Comparison of ENCODE assay signal across 28 cellular contexts in genomic region chr11:117872420-117872961, GRCh38. TPM values are rescaled to one million over a fixed set of nuclear protein-coding genes. Genes with fewer than 3 reads are reported as not detected.
DNase-seq lines count a peak whose midpoint lies in the region; ATAC-seq and TF ChIP-seq lines count a peak whose summit lies in the region.
"Had no signal": no experiment of that assay in that cellular context is flagged by ENCODE, and none has a peak within 500 bp of the region (broad histone marks: within the 10 kb centered on the region; RNA-seq: fewer than 3 reads in every experiment).

No MANE protein-coding gene starts in this region.

- peaks cover 59% of the 10 kb centered on the region for H3K27me3 Mint-ChIP-seq in nephron progenitor cell (ENCODE audit: low read depth, poor library complexity)
- peaks cover 30 to 39% (median 31%) of the 10 kb centered on the region in 3 donors for H3K27me3 Mint-ChIP-seq in CD14-positive monocyte (ENCODE audit: low read depth in 3 of 3)

- H2AFZ ChIP-seq in Loucy (ENCODE audit: low read length) = no peak overlapping the region

- H3K4me3 ChIP-seq in Loucy (ENCODE audit: low read length, poor library complexity, severe bottlenecking) (no peak overlapping the region), esophagus muscularis mucosa (no peak overlapping the region), ascending aorta (no peak overlapping the region)
- H3K4me3 ChIP-seq: GM12878, smooth muscle cell had no signal

- H3K4me2 ChIP-seq in Loucy (ENCODE audit: low read depth, low read length, poor library complexity, severe bottlenecking) = peak overlapping the region; percentile 80
- H3K4me2 ChIP-seq: SK-N-SH, smooth muscle cell had no signal

- H3K36me3 Mint-ChIP-seq in nephron progenitor cell (ENCODE audit: low read depth) (no peaks in the 10 kb centered on the region), CD14-positive monocyte (peaks cover 4 to 16% of the 10 kb centered on the region in 2 donors)
- H3K36me3 Mint-ChIP-seq: CD4-positive, alpha-beta memory T cell had no signal

- H3K9me3 Mint-ChIP-seq in nephron progenitor cell (no peaks in the 10 kb centered on the region), CD14-positive monocyte (peaks cover 0 to 10% (median 7%) of the 10 kb centered on the region in 7 donors)
- H3K9me3 Mint-ChIP-seq: CD4-positive, alpha-beta memory T cell had no signal

- H3K27ac ChIP-seq in esophagus muscularis mucosa (replicated peaks in 1 of 4) = peak overlapping the region; percentile 44 to 81 (median 62)
- H3K27ac ChIP-seq in temporal lobe (ENCODE audit: low read depth, low read length) = peak overlapping the region; percentile 85
- H3K27ac ChIP-seq in ascending aorta = no peak overlapping the region
- H3K27ac ChIP-seq: foreskin keratinocyte had no signal

- H3K36me3 ChIP-seq in Loucy (ENCODE audit: insufficient read depth, low read length) (no peaks in the 10 kb centered on the region), esophagus muscularis mucosa (no peaks in the 10 kb centered on the region), ascending aorta (no peaks in the 10 kb centered on the region)

- peak overlapping the region; percentile 15 for H3K4me3 Mint-ChIP-seq in nephron progenitor cell
- no peak overlapping the region for H3K4me3 Mint-ChIP-seq in CD14-positive monocyte

- H4K20me1 ChIP-seq in Loucy (ENCODE audit: insufficient read depth, low read length, poor library complexity, severe bottlenecking) = no peaks in the 10 kb centered on the region

- WGBS in esophagus muscularis mucosa = 35% methylated on average over 11 of the region's 12 CpGs

- H3K4me1 ChIP-seq in Loucy (ENCODE audit: insufficient read depth, low read length, poor library complexity, severe bottlenecking) (peaks cover 45% of the 10 kb centered on the region), esophagus muscularis mucosa (peaks cover 59 to 92% (median 80%) of the 10 kb centered on the region in 4 donors), ascending aorta (no peaks in the 10 kb centered on the region)
- H3K4me1 ChIP-seq: foreskin keratinocyte had no signal

- no peak overlapping the region for H3K27ac Mint-ChIP-seq in nephron progenitor cell
- peak overlapping the region in 1 of 7 donors; percentile 17 for H3K27ac Mint-ChIP-seq in CD14-positive monocyte
- H3K27ac Mint-ChIP-seq: progenitor cell of endocrine pancreas had no signal

- H3K9me3 ChIP-seq in Loucy (ENCODE audit: insufficient read depth, low read depth, low read length) (no peaks in the 10 kb centered on the region), esophagus muscularis mucosa (no peaks in the 10 kb centered on the region), ascending aorta (no peaks in the 10 kb centered on the region)
- H3K9me3 ChIP-seq: SK-N-SH had no signal

- ATAC-seq in GM19463 (IDR thresholded peaks at IDR 0.05; ENCODE audit: unreplicated experiment) = no peak
- ATAC-seq: foreskin keratinocyte; naive thymus-derived CD8-positive, alpha-beta T cell had no signal

- intact Hi-C loops in esophagus muscularis mucosa (cut with DNase I) (no loop called here), CD14-positive monocyte (cut with micrococcal nuclease) (no loop called here), ascending aorta (cut with DNase I) (no loop called here)

- no peak for TF ChIP-seq POLR2A in esophagus muscularis mucosa (IDR thresholded peaks at IDR 0.05; ENCODE audit: low read depth)

- no peaks in the 10 kb centered on the region for H3F3A ChIP-seq in Loucy (ENCODE audit: low read depth)

- peak overlapping the region; percentile 45 for H3K9ac ChIP-seq in Loucy (ENCODE audit: low read depth, low read length, poor library complexity, severe bottlenecking)
- H3K9ac ChIP-seq: SK-N-SH had no signal

- TF ChIP-seq CTCF in Loucy (conservative IDR thresholded peaks at IDR 0.05; ENCODE audit: low read length) (no peak), esophagus muscularis mucosa (IDR thresholded peaks at IDR 0.05) (no peak), nephron progenitor cell (IDR thresholded peaks at IDR 0.05) (no peak), CD14-positive monocyte (IDR thresholded peaks at IDR 0.05) (no peak), ascending aorta (IDR thresholded peaks at IDR 0.05) (no peak)

- peaks cover 89% of the 10 kb centered on the region for H3K4me1 Mint-ChIP-seq in nephron progenitor cell
- peaks cover 67% of the 10 kb centered on the region for H3K4me1 Mint-ChIP-seq in CD14-positive monocyte

- no peak for TF ChIP-seq EP300 in esophagus muscularis mucosa (IDR thresholded peaks at IDR 0.05)

- DNase-seq in esophagus muscularis mucosa (ENCODE audit: extremely low spot score) (peak; percentile 91), nephron progenitor cell (no peak), CD14-positive monocyte (ENCODE audit: low spot score) (no peak), ascending aorta (ENCODE audit: low spot score in 2 of 2) (no peak), HuH-7 (ENCODE audit: low spot score) (no peak)
- DNase-seq: activated CD4-positive, alpha-beta T cell treated with anti-CD3 and anti-CD28 coated beads, Interleukin-2, amount 50 U/mL, for 48 hours; activated gamma-delta T cell; activated T-cell treated with anti-CD3 and anti-CD28 coated beads for 4 hours; DMS53; foreskin keratinocyte; islet precursor cell; KG1; mesenchymal stem cell; NCI-H187; NCI-H510A treated with DMSO at 0.1 percent for 48 hours; SK-N-SH; stimulated activated CD4-positive, alpha-beta T cell treated with anti-CD3 and anti-CD28 coated beads, Interleukin-4, amount 100 ng/mL, for 24 hours had no signal

- no peaks in the 10 kb centered on the region for H3K9me2 ChIP-seq in Loucy (replicated peaks; ENCODE audit: low read depth, low read length)
- H3K9me2 ChIP-seq: SK-N-SH had no signal

- H3K27me3 ChIP-seq in Loucy (ENCODE audit: insufficient read depth, low read length, poor library complexity, severe bottlenecking) (peaks cover 10% of the 10 kb centered on the region), esophagus muscularis mucosa (peaks cover 0 to 16% (median 3%) of the 10 kb centered on the region in 4 donors), ascending aorta (peaks cover 5% of the 10 kb centered on the region)

- peaks cover 3% of the 10 kb centered on the region; the same call in 1 of the 2 replicates for H3K79me2 ChIP-seq in Loucy (ENCODE audit: insufficient read depth, low read length)

RNA-seq across cellular contexts. Expression of gene FXYD6, which starts 4.0 kb away (rescaled TPM):
- total RNA-seq in esophagus muscularis mucosa (100 to 1,000 TPM in 2 of 4 donors, 10 to 100 TPM in 2; 78.9 to 105 (median 91.5) TPM), temporal lobe (149 TPM), ascending aorta (16.4 TPM)
- polyA plus RNA-seq in CD14-positive monocyte = 10 to 100 TPM; 36.4 to 44.1 TPM
- total RNA-seq: bronchial epithelial cell; CD4-positive, alpha-beta memory T cell; foreskin keratinocyte; naive thymus-derived CD8-positive, alpha-beta T cell; T-helper 2 cell treated with Interferon-gamma antibody and Interleukin-4, amounts not matched to agents 100 ng/mL and 5 ng/mL, for 36 hours had no signal
- polyA plus RNA-seq: naive thymus-derived CD8-positive, alpha-beta T cell had no signal

RNA-seq across cellular contexts. Expression of gene FXYD2, which starts 47.9 kb away (rescaled TPM):
- 1 to 10 TPM in 3 of 4 donors, under 1 TPM in 1; 0.52 to 5.8 (median 3.7) TPM for total RNA-seq in esophagus muscularis mucosa
- total RNA-seq in temporal lobe = 0.49 TPM
- 1 to 10 TPM; 2.5 to 4.4 TPM for polyA plus RNA-seq in CD14-positive monocyte
- not detected for total RNA-seq in ascending aorta
- total RNA-seq: bronchial epithelial cell, foreskin keratinocyte, smooth muscle cell had no signal
- polyA plus RNA-seq: SK-N-SH had no signal

RNA-seq across cellular contexts. Expression of gene TMPRSS13, which starts 56.7 kb away (rescaled TPM):
- total RNA-seq in esophagus muscularis mucosa (not detected), temporal lobe (0.25 TPM), ascending aorta (not detected)
- polyA plus RNA-seq in CD14-positive monocyte = under 1 TPM; 0.17 to 0.37 TPM
- total RNA-seq: dermis microvascular lymphatic vessel endothelial cell had no signal
- polyA plus RNA-seq: SK-N-SH had no signal

Comparison
In these comparisons a context has a peak if more than half of its experiments do, and no peak if none do; other contexts are left out.
1. H3K27ac ChIP-seq: peak in esophagus muscularis mucosa (4 of 4) and temporal lobe (single experiment); none in ascending aorta (0 of 2).